Comparison of ENCODE assay signal across 22 cellular contexts in the genomic region with DNA sequence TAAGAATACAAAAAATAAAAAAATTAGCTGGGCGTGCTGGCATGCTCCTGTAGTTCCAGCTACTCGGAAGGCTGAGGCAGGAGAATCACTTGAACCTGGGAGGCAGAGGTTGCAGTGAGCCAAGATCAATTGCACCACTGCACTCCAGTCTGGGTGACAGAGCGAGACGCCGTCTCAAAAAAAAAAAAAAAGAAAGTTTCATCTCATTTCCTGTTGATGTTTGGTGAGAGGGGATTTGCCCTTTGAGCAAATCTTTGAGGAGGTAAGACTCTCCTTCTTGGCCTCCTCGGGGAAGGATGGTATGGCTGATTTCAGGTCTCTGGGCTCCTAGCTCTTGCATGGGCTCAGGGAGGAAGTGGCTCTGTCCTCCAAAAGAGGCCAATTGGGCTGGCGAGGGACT. TPM values are rescaled to one million over a fixed set of nuclear protein-coding genes. Genes with fewer than 3 reads are reported as not detected.
A peak's percentile ranks its signal among the peaks of the same experiment; 100 is the strongest.
DNase-seq lines count a peak whose midpoint lies in the region; ATAC-seq and TF ChIP-seq lines count a peak whose summit lies in the region.
"Had no signal": no experiment of that assay in that cellular context is flagged by ENCODE, and none has a peak within 500 bp of the region (broad histone marks: within the 10 kb centered on the region; RNA-seq: fewer than 3 reads in every experiment).

No MANE protein-coding gene starts in this region.

- H2AFZ ChIP-seq in DND-41 (ENCODE audit: low read depth, low read length) = peak overlapping the region; percentile 36
- no peak overlapping the region for H2AFZ ChIP-seq in GM23248

- H3K36me3 ChIP-seq in DND-41 (ENCODE audit: insufficient read depth, low read length) (no peaks in the 10 kb centered on the region), GM23248 (ENCODE audit: low read depth) (no peaks in the 10 kb centered on the region)

- no peaks in the 10 kb centered on the region for H3K27me3 Mint-ChIP-seq in activated CD4-positive, alpha-beta T cell treated with anti-CD3 and anti-CD28 coated beads, Interleukin-2, amount 10 ng/mL, durations not matched to agents 7 days and 5 days
- H3K27me3 Mint-ChIP-seq in activated T-helper 17 cell treated with anti-CD3 and anti-CD28 coated beads, Interleukin-2, amount 50 U/mL, for 72 hours = no peaks in the 10 kb centered on the region
- peaks cover 7% of the 10 kb centered on the region for H3K27me3 Mint-ChIP-seq in nephron progenitor cell (ENCODE audit: low read depth, poor library complexity)

- H3K4me2 ChIP-seq in DND-41 (ENCODE audit: insufficient read depth, low read length) (no peak overlapping the region), GM23248 (ENCODE audit: unreplicated experiment) (no peak overlapping the region)
- H3K4me2 ChIP-seq: smooth muscle cell had no signal

- CTCF ChIA-PET in activated CD4-positive, alpha-beta T cell treated with anti-CD3 and anti-CD28 coated beads, Interleukin-2, amount 10 ng/mL, durations not matched to agents 7 days and 5 days (lab: Charles Lee) = interaction anchor here (0.7 to 1.3 kb wide), 4 partner anchors 10 to 39 kb away, joined by 3 to 4 read pairs (median 4); no protein-coding TSS in a partner anchor

- H3K9me3 Mint-ChIP-seq in activated CD4-positive, alpha-beta T cell treated with anti-CD3 and anti-CD28 coated beads, Interleukin-2, amount 10 ng/mL, durations not matched to agents 7 days and 5 days = no peaks in the 10 kb centered on the region
- H3K9me3 Mint-ChIP-seq in activated T-helper 17 cell treated with anti-CD3 and anti-CD28 coated beads, Interleukin-2, amount 50 U/mL, for 72 hours = no peaks in the 10 kb centered on the region
- H3K9me3 Mint-ChIP-seq in nephron progenitor cell = no peaks in the 10 kb centered on the region
- H3K9me3 Mint-ChIP-seq: type B pancreatic cell, WTC11 had no signal

- H3K79me2 ChIP-seq in DND-41 (ENCODE audit: insufficient read depth, low read length) (no peaks in the 10 kb centered on the region), GM23248 (ENCODE audit: insufficient read depth) (no peaks in the 10 kb centered on the region)

- H3F3A ChIP-seq in GM23248 (ENCODE audit: insufficient read depth) = no peaks in the 10 kb centered on the region

- no peaks in the 10 kb centered on the region for H3K27me3 ChIP-seq in DND-41 (ENCODE audit: insufficient read depth, low read length, poor library complexity)
- no peaks in the 10 kb centered on the region for H3K27me3 ChIP-seq in GM23248 (replicated peaks; ENCODE audit: insufficient read depth)

- H4K20me1 ChIP-seq in DND-41 (ENCODE audit: insufficient read depth, low read length) (no peaks in the 10 kb centered on the region), GM23248 (ENCODE audit: insufficient read depth) (no peaks in the 10 kb centered on the region)

- peak overlapping the region; percentile 53 for H3K4me3 Mint-ChIP-seq in activated CD4-positive, alpha-beta T cell treated with anti-CD3 and anti-CD28 coated beads, Interleukin-2, amount 10 ng/mL, durations not matched to agents 7 days and 5 days
- peak overlapping the region; percentile 33 for H3K4me3 Mint-ChIP-seq in activated T-helper 17 cell treated with anti-CD3 and anti-CD28 coated beads, Interleukin-2, amount 50 U/mL, for 72 hours
- H3K4me3 Mint-ChIP-seq in nephron progenitor cell = no peak overlapping the region
- H3K4me3 Mint-ChIP-seq: type B pancreatic cell, WTC11 had no signal

- H3K9me3 ChIP-seq in DND-41 (ENCODE audit: insufficient read depth, low read length, severe bottlenecking) (no peaks in the 10 kb centered on the region), GM23248 (ENCODE audit: low read depth) (no peaks in the 10 kb centered on the region)

- H3K9ac ChIP-seq in DND-41 (ENCODE audit: low read depth, low read length) = no peak overlapping the region
- H3K9ac ChIP-seq in GM23248 = no peak overlapping the region

- H3K4me1 Mint-ChIP-seq in activated CD4-positive, alpha-beta T cell treated with anti-CD3 and anti-CD28 coated beads, Interleukin-2, amount 10 ng/mL, durations not matched to agents 7 days and 5 days = peaks cover 13% of the 10 kb centered on the region
- no peaks in the 10 kb centered on the region for H3K4me1 Mint-ChIP-seq in activated T-helper 17 cell treated with anti-CD3 and anti-CD28 coated beads, Interleukin-2, amount 50 U/mL, for 72 hours
- H3K4me1 Mint-ChIP-seq in nephron progenitor cell = peaks cover 5% of the 10 kb centered on the region

- no peak for DNase-seq in activated CD4-positive, alpha-beta T cell treated with anti-CD3 and anti-CD28 coated beads, Interleukin-2, amount 10 ng/mL, durations not matched to agents 7 days and 5 days
- no peak for DNase-seq in activated CD4-positive, alpha-beta T cell treated with anti-CD3 and anti-CD28 coated beads for 4 hours
- no peak for DNase-seq in DND-41
- no peak for DNase-seq in nephron progenitor cell
- DNase-seq in OCI-M2 (lab: John Stamatoyannopoulos, UW; ENCODE audit: unreplicated experiment) = no peak
- no peak for DNase-seq in GM23248
- DNase-seq: activated gamma-delta T cell treated with Interleukin-2 at 50 U/mL for 16 hours; KG1; NCI-H1436 treated with DMSO at 0.1 percent for 48 hours; NCI-H2171; NCI-H524 treated with DMSO at 0.1 percent for 48 hours; retina; stimulated activated CD4-positive, alpha-beta T cell treated with anti-CD3 and anti-CD28 coated beads, Interleukin-4, amount 100 ng/mL, for 1 hour; T-helper 9 cell had no signal

- H3K4me1 ChIP-seq in DND-41 (ENCODE audit: insufficient read depth, low read length) (no peaks in the 10 kb centered on the region), GM23248 (ENCODE audit: insufficient read depth) (no peaks in the 10 kb centered on the region)

- TF ChIP-seq CTCF in DND-41 (IDR thresholded peaks at IDR 0.05; ENCODE audit: borderline replicate concordance, extremely low read depth, low read length, poor library complexity, severe bottlenecking) = no peak
- TF ChIP-seq CTCF in nephron progenitor cell (IDR thresholded peaks at IDR 0.05) = no peak

- no peaks in the 10 kb centered on the region for H3K9me2 ChIP-seq in GM23248 (ENCODE audit: insufficient read depth)

- peaks cover 2% of the 10 kb centered on the region for H3K36me3 Mint-ChIP-seq in activated CD4-positive, alpha-beta T cell treated with anti-CD3 and anti-CD28 coated beads, Interleukin-2, amount 10 ng/mL, durations not matched to agents 7 days and 5 days (ENCODE audit: low read depth)
- no peaks in the 10 kb centered on the region for H3K36me3 Mint-ChIP-seq in activated T-helper 17 cell treated with anti-CD3 and anti-CD28 coated beads, Interleukin-2, amount 50 U/mL, for 72 hours (ENCODE audit: low read depth)
- no peaks in the 10 kb centered on the region for H3K36me3 Mint-ChIP-seq in nephron progenitor cell (ENCODE audit: low read depth)
- H3K36me3 Mint-ChIP-seq: type B pancreatic cell, WTC11 had no signal

- H3K4me3 ChIP-seq in DND-41 (ENCODE audit: low read depth in 1 of 2, low read length in 2 of 2) = no peak overlapping the region
- H3K4me3 ChIP-seq in GM23248 = no peak overlapping the region
- H3K4me3 ChIP-seq: smooth muscle cell had no signal

- WGBS in GM23248 (ENCODE audit: low coverage in 1 of 2, low lambda C conversion rate in 2 of 2, missing lambda C conversion rate in 2 of 2), 2 experiments = 55 to 58% methylated on average over 7 of the region's 7 CpGs

- in situ Hi-C loops in GM23248 (cut with MboI) = no loop called here

- ATAC-seq in DND-41 (ENCODE audit: insufficient read depth, low read depth) (no peak), GM18502 (IDR thresholded peaks at IDR 0.05; ENCODE audit: poor library complexity, unreplicated experiment) (no peak)
- no peak for ATAC-seq in activated T-helper 17 cell treated with anti-CD3 and anti-CD28 coated beads, Interleukin-2, amount 50 U/mL, for 72 hours (replicated peaks)
- ATAC-seq: HCT116, WTC11 had no signal

- peak overlapping the region; percentile 96 for H3K27ac Mint-ChIP-seq in activated CD4-positive, alpha-beta T cell treated with anti-CD3 and anti-CD28 coated beads, Interleukin-2, amount 10 ng/mL, durations not matched to agents 7 days and 5 days
- H3K27ac Mint-ChIP-seq in activated T-helper 17 cell treated with anti-CD3 and anti-CD28 coated beads, Interleukin-2, amount 50 U/mL, for 72 hours = peak overlapping the region; percentile 20
- H3K27ac Mint-ChIP-seq in nephron progenitor cell = peak overlapping the region; percentile 42
- H3K27ac Mint-ChIP-seq: type B pancreatic cell, WTC11 had no signal

- POLR2A ChIA-PET in activated CD4-positive, alpha-beta T cell treated with anti-CD3 and anti-CD28 coated beads, Interleukin-2, amount 10 ng/mL, durations not matched to agents 7 days and 5 days (lab: Charles Lee) = interaction anchor here (0.9 kb wide), 1 partner anchor 10 kb away, joined by 3 read pairs; no protein-coding TSS in a partner anchor

- H3K27ac ChIP-seq in DND-41 (ENCODE audit: low read length) (no peak overlapping the region), GM23248 (no peak overlapping the region)

RNA-seq across cellular contexts. Expression of a gene that starts 3.6 kb away (rescaled TPM):
- total RNA-seq in activated CD4-positive, alpha-beta T cell treated with anti-CD3 and anti-CD28 coated beads, Interleukin-2, amount 10 ng/mL, durations not matched to agents 7 days and 5 days = under 1 TPM in 1 of 2 experiments, not detected in 1; 0.07 TPM
- total RNA-seq in activated T-helper 17 cell treated with anti-CD3 and anti-CD28 coated beads, Interleukin-2, amount 50 U/mL, for 72 hours = under 1 TPM; 0.26 to 0.32 TPM
- not detected in 2 replicates for total RNA-seq in GM23248 (2014; rRNA removed; shearing (Covaris generic))
- not detected in 2 replicates for polyA plus RNA-seq in GM23248 (2016; fragmentation: Nextera tagmentation; extraction: Ambion mirVana)
- total RNA-seq: osteoblast, smooth muscle cell had no signal
- polyA plus RNA-seq: BJ, smooth muscle cell had no signal

RNA-seq across cellular contexts. Expression of a gene that starts 22.4 kb away (rescaled TPM):
- total RNA-seq in activated CD4-positive, alpha-beta T cell treated with anti-CD3 and anti-CD28 coated beads, Interleukin-2, amount 10 ng/mL, durations not matched to agents 7 days and 5 days = 10 to 100 TPM; 29.9 to 35.3 TPM
- 10 to 100 TPM; 23.6 to 26.1 TPM for total RNA-seq in activated T-helper 17 cell treated with anti-CD3 and anti-CD28 coated beads, Interleukin-2, amount 50 U/mL, for 72 hours
- 52.5 and 55.4 TPM in 2 replicates for total RNA-seq in GM23248 (2014; rRNA removed; shearing (Covaris generic))
- 68.8 and 72.6 TPM in 2 replicates for polyA plus RNA-seq in GM23248 (2016; fragmentation: Nextera tagmentation; extraction: Ambion mirVana)

RNA-seq across cellular contexts. Expression of a gene that starts 35.0 kb away (rescaled TPM):
- total RNA-seq in activated CD4-positive, alpha-beta T cell treated with anti-CD3 and anti-CD28 coated beads, Interleukin-2, amount 10 ng/mL, durations not matched to agents 7 days and 5 days = 10 to 100 TPM; 40.4 to 48.3 TPM
- 10 to 100 TPM; 19.3 to 29.0 TPM for total RNA-seq in activated T-helper 17 cell treated with anti-CD3 and anti-CD28 coated beads, Interleukin-2, amount 50 U/mL, for 72 hours
- 14.4 and 17.9 TPM in 2 replicates for total RNA-seq in GM23248 (2014; rRNA removed; shearing (Covaris generic))
- 11.1 and 11.3 TPM in 2 replicates for polyA plus RNA-seq in GM23248 (2016; fragmentation: Nextera tagmentation; extraction: Ambion mirVana)

Comparison
In these comparisons a context has a peak if more than half of its experiments do, and no peak if none do; other contexts are left out.
1. H3K27ac Mint-ChIP-seq: peak in every context shown above with its lines; median percentile 96 in activated CD4-positive, alpha-beta T cell treated with anti-CD3 and anti-CD28 coated beads, Interleukin-2, amount 10 ng/mL, durations not matched to agents 7 days and 5 days; 42 in nephron progenitor cell; 20 in activated T-helper 17 cell treated with anti-CD3 and anti-CD28 coated beads, Interleukin-2, amount 50 U/mL, for 72 hours.